Comparison of ENCODE assay signal across 1 cellular context in genomic region chr7:572668-573495, GRCh38.
TF ChIP-seq lines count a peak whose summit lies in the region.

No MANE protein-coding gene starts in this region.

TF ChIP-seq in GM23338, 12 proteins besides CTCF, POLR2A, EP300 and RAD21 (continued from another document):
- TF ChIP-seq ZNF462 (CRISPR knock-in tag; IDR thresholded peaks at IDR 0.05) (no peak), POLR2AphosphoS5 (IDR thresholded peaks at IDR 0.05; ENCODE audit: low read depth) (no peak), CREB1 (CRISPR knock-in tag; IDR thresholded peaks at IDR 0.05; ENCODE audit: low read depth) (no peak), ZNF114 (CRISPR knock-in tag; IDR thresholded peaks at IDR 0.05) (no peak)
